In the genomic region with DNA sequence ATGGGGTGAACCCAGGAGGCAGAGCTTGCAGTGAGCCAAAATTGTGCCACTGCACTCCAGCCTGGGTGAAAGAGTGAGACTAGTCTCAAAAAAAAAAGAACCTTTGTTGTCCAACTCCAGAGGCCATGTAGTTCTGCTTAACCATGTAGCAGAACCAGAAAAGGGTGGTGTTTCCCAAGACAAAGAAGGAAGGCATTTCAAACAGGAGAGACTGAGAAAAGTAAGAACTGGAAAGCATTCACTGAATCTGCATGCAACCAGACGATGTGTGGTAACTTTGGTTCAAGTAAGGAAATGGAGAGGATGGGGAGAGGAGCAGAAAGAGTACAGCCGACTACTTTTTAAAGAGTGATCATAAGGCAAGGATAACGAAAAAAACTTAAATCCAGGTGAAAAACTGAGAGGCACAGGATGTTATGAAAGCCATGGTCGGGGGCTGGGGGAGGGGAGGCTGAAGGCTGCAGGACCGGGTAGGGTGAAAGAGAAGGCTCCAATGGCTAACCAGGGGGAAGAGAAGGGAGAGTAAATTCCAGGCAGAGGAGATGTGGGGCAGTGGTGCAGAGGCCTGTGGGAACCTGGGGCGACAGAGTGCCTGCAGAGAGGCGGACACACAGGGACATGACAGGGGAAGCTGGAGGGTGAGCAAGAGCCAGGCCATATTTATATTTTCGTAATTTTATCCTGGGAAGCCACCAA, we compare ENCODE assay signal across 12 cellular contexts. TPM values are rescaled to one million over a fixed set of nuclear protein-coding genes. Genes with fewer than 3 reads are reported as not detected.
A peak's percentile ranks its signal among the peaks of the same experiment; 100 is the strongest.
DNase-seq lines count a peak whose midpoint lies in the region; ATAC-seq and TF ChIP-seq lines count a peak whose summit lies in the region.
"Had no signal": no experiment of that assay in that cellular context is flagged by ENCODE, and none has a peak within 500 bp of the region (broad histone marks: within the 10 kb centered on the region; RNA-seq: fewer than 3 reads in every experiment).

No MANE protein-coding gene starts in this region.

- TF ChIP-seq CTCF in heart left ventricle (IDR thresholded peaks at IDR 0.05) (no peak), WTC11 (IDR thresholded peaks at IDR 0.05) (no peak), lower lobe of right lung (IDR thresholded peaks at IDR 0.05) (no peak), type B pancreatic cell (conservative IDR thresholded peaks at IDR 0.05) (no peak)

- DNase-seq in Right ventricle myocardium inferior (ENCODE audit: missing footprints) (no peak), heart left ventricle (no peak), WTC11 (ENCODE audit: low spot score) (no peak), lower lobe of right lung (no peak), type B pancreatic cell (ENCODE audit: extremely low spot score, unreplicated experiment) (no peak), NCI-H1092 treated with DMSO at 0.1 percent for 48 hours (lab: John Stamatoyannopoulos, UW) (no peak), hepatic stellate cell (ENCODE audit: low spot score) (no peak)
- DNase-seq: GOT3, PC-9, thyroid gland had no signal

- ATAC-seq in Right ventricle myocardium inferior: peak; percentile 27
- ATAC-seq in heart left ventricle: no peak
- ATAC-seq in WTC11: peak; percentile 81
- ATAC-seq in lower lobe of right lung: peak; percentile 34 to 43
- no peak for ATAC-seq in GM18868 (IDR thresholded peaks at IDR 0.05; ENCODE audit: unreplicated experiment)

- H3K4me3 ChIP-seq in heart left ventricle (no peak overlapping the region), lower lobe of right lung (no peak overlapping the region)
- H3K4me3 ChIP-seq: PC-9, thyroid gland had no signal

- H3K27me3 ChIP-seq in heart left ventricle (no peaks in the 10 kb centered on the region), lower lobe of right lung (ENCODE audit: low read depth) (no peaks in the 10 kb centered on the region)
- H3K27me3 ChIP-seq: thyroid gland had no signal

- POLR2A ChIA-PET in WTC11 (lab: Charles Lee): no interaction called here

- H3K4me1 Mint-ChIP-seq in WTC11: peaks cover 40% of the 10 kb centered on the region
- peaks cover 36% of the 10 kb centered on the region for H3K4me1 Mint-ChIP-seq in type B pancreatic cell (ENCODE audit: unreplicated experiment)

- no peaks in the 10 kb centered on the region for H3K36me3 Mint-ChIP-seq in WTC11
- H3K36me3 Mint-ChIP-seq in type B pancreatic cell: peaks cover 9% of the 10 kb centered on the region

- intact Hi-C loops in Right ventricle myocardium inferior (cut with DNase I) (loop anchor here (5.0 kb wide), 1 partner anchor 49 kb away; a partner anchor contains a TSS), heart left ventricle (cut with DNase I) (loop anchor here in 5 of 10 donors (5.0 to 10.0 kb wide), 3 partner anchors 44 to 84 kb away; a partner anchor contains a TSS), lower lobe of right lung (cut with DNase I) (no loop called here)

- H3K27ac ChIP-seq in heart left ventricle (peak overlapping the region in 4 of 12 donors; percentile 11 to 90 (median 22)), lower lobe of right lung (peak overlapping the region; percentile 85)
- H3K27ac ChIP-seq: PC-9, thyroid gland had no signal

- peaks cover 5 to 70% (median 43%) of the 10 kb centered on the region in 12 donors for H3K4me1 ChIP-seq in heart left ventricle
- peaks cover 64% of the 10 kb centered on the region for H3K4me1 ChIP-seq in lower lobe of right lung

- H3K27me3 Mint-ChIP-seq in WTC11 (ENCODE audit: low read depth): no peaks in the 10 kb centered on the region
- H3K27me3 Mint-ChIP-seq in type B pancreatic cell: no peaks in the 10 kb centered on the region

- no peak for TF ChIP-seq POLR2A in heart left ventricle (IDR thresholded peaks at IDR 0.05)

- 72 to 77% (median 75%) methylated on average over 8 of the region's 8 CpGs for WGBS in heart left ventricle, 4 donors

- CTCF ChIA-PET in WTC11 (lab: Charles Lee): interaction anchor here (1.3 kb wide), 1 partner anchor 119 kb away, joined by 3 read pairs; no protein-coding TSS in a partner anchor

- peak overlapping the region; percentile 89 for H3K27ac Mint-ChIP-seq in WTC11
- H3K27ac Mint-ChIP-seq in type B pancreatic cell: peak overlapping the region; percentile 34

- H3K9me3 ChIP-seq in heart left ventricle (no peaks in the 10 kb centered on the region), lower lobe of right lung (no peaks in the 10 kb centered on the region)
- H3K9me3 ChIP-seq: thyroid gland had no signal

- H3K9me3 Mint-ChIP-seq in WTC11 (no peaks in the 10 kb centered on the region), type B pancreatic cell (no peaks in the 10 kb centered on the region)
- H3K9me3 Mint-ChIP-seq: activated T-helper 1 cell treated with anti-CD3 and anti-CD28 coated beads, Interleukin-12 subunit alpha, Interleukin-12 subunit beta, Interleukin-2, Interleukin-4 antibody, amounts not matched to agents 30 ng/mL and 10 ng/mL and 1 ng/mL, durations not matched to agents 14 hours and 24 hours and 36 hours had no signal

- no peaks in the 10 kb centered on the region for H3K36me3 ChIP-seq in heart left ventricle
- no peaks in the 10 kb centered on the region for H3K36me3 ChIP-seq in lower lobe of right lung
- H3K36me3 ChIP-seq: thyroid gland had no signal

- H3K4me3 Mint-ChIP-seq in WTC11 (peak overlapping the region; percentile 29), type B pancreatic cell (no peak overlapping the region)
- H3K4me3 Mint-ChIP-seq: activated T-helper 1 cell treated with anti-CD3 and anti-CD28 coated beads, Interleukin-12 subunit alpha, Interleukin-12 subunit beta, Interleukin-2, Interleukin-4 antibody, amounts not matched to agents 30 ng/mL and 10 ng/mL and 1 ng/mL, durations not matched to agents 14 hours and 24 hours and 36 hours had no signal

TF ChIP-seq in WTC11, 78 proteins besides CTCF, POLR2A, EP300 and RAD21:
- TF ChIP-seq TEAD4 (CRISPR knock-in tag; IDR thresholded peaks at IDR 0.05): no peak

RNA-seq across cellular contexts. Expression of a gene that starts 48.8 kb away (rescaled TPM):
- total RNA-seq in Right ventricle myocardium inferior: 79.2 TPM
- total RNA-seq in heart left ventricle: 100 to 1,000 TPM in 6 of 9 donors, 10 to 100 TPM in 3; 30.1 to 140 (median 106) TPM
- polyA plus RNA-seq in heart left ventricle: 10 to 100 TPM in 1 of 2 donors, 1 to 10 TPM in 1; 8.0 to 31.8 TPM
- 87.4 to 95.9 TPM (median 91.9 TPM) in 3 replicates for total RNA-seq in WTC11 (2021)
- 146 TPM for total RNA-seq in lower lobe of right lung
- 112 and 130 TPM in 2 replicates for total RNA-seq in type B pancreatic cell (ENCODE audit: low replicate concordance)

Comparison
In these comparisons a context has a peak if more than half of its experiments do, and no peak if none do; other contexts are left out.
1. ATAC-seq: peak in Right ventricle myocardium inferior (single experiment), WTC11 (single experiment) and lower lobe of right lung (2 of 2); none in heart left ventricle (0 of 4) and GM18868 (single experiment).